8 cellular contexts compared by ENCODE assay signal in the genomic region with DNA sequence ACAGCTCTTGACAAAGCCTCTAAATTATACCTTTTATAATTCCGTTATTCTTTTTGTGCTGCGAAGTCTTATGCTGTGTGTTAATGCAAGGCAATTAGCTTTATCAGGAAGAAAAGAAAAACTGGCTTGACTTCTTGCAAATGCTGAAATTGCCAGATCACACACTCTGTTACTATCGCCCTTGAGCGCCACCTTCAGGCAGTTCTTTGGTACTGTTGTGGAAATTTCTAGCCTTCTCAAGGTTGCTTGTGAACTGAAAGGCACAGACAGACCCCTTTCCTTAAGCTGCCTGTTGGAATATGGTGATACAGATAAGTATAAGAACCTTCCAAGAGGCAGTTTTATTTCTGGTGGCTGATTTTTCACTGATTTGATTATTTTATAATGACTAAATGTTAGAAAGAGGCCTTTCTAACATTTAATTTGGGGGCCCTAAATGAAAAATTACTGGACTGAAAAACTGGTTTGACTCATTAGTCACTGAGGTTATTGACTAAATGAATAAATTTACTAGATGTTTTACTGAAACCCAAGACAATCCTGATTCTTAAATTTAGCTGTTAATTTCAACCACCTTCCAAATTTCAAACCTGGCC.
DNase-seq lines count a peak whose midpoint lies in the region; ATAC-seq and TF ChIP-seq lines count a peak whose summit lies in the region.

No MANE protein-coding gene starts in this region.

- peak; percentile 27 to 88 (median 82); a peak in 5 of 6 replicates for TF ChIP-seq CTCF in HCT116 (IDR thresholded peaks at IDR 0.05 in 2 of 3, conservative IDR thresholded peaks at IDR 0.05 in 1 of 3; ENCODE audit: borderline replicate concordance in 1 of 3, insufficient read depth in 1 of 3, low read depth in 2 of 3, low read length in 2 of 3)

- no peaks in the 10 kb centered on the region for H3K9me2 ChIP-seq in HCT116 (ENCODE audit: insufficient read depth)

- TF ChIP-seq RAD21 in HCT116 (IDR thresholded peaks at IDR 0.05; ENCODE audit: low read depth), result peak; percentile 43

- DNase-seq in Daoy (ENCODE audit: low read depth) (peak; percentile 67), HCT116 (ENCODE audit: low read depth, low spot score) (peak; percentile 61), NCI-H1930 (lab: John Stamatoyannopoulos, UW) (peak; percentile 13 to 17), cerebellar cortex (ENCODE audit: low spot score) (peak; percentile 83), left kidney (ENCODE audit: low read depth, low spot score) (peak; percentile 91), GM19240 (ENCODE audit: insufficient read length, low spot score) (no peak)
- DNase-seq in activated CD4-positive, CD25-positive, alpha-beta regulatory T cell treated with anti-CD3 and anti-CD28 coated beads, Interleukin-2, amount 50 U/mL, for 72 hours, result peak; percentile 78
- DNase-seq in stimulated activated CD4-positive, alpha-beta T cell treated with anti-CD3 and anti-CD28 coated beads, TNF-alpha, amount 100 ng/mL, for 1 hour (ENCODE audit: low read depth in 3 of 3, low spot score in 1 of 3), result peak in 2 of 3 donors; percentile 62 to 69

- H4K20me1 ChIP-seq in HCT116 (ENCODE audit: insufficient read depth), result no peaks in the 10 kb centered on the region

- BruUV-seq in HCT116 (replicated peaks; lab: Mats Ljungman, UMichigan), result no TSS peak

- no peak overlapping the region for H2AFZ ChIP-seq in HCT116 (ENCODE audit: low read depth, low read length, poor library complexity, severe bottlenecking)

- no peaks in the 10 kb centered on the region for H3K36me3 ChIP-seq in HCT116 (ENCODE audit: control insufficient read depth in 1 of 2, insufficient read depth in 2 of 2, low read length in 2 of 2)

- peak; percentile 82 for ATAC-seq in HCT116

- no peak overlapping the region for H3K9ac ChIP-seq in HCT116 (ENCODE audit: low read length)

- H3K79me2 ChIP-seq in HCT116 (ENCODE audit: insufficient read depth, low read length), result no peaks in the 10 kb centered on the region

- CTCF ChIA-PET in HCT116 (lab: Charles Lee), result interaction anchor here (0.7 to 4.5 kb wide), 18 partner anchors 8 to 700 kb away, joined by 3 to 38 read pairs (median 4); a partner anchor contains a TSS

- no peak overlapping the region for H3K27ac ChIP-seq in HCT116 (ENCODE audit: low read depth, low read length)

- RAD21 ChIA-PET in HCT116 (lab: Charles Lee; ENCODE audit: low non-redundant PET in 1 of 2, low total read pairs in 2 of 2, uncharacterized antibody in 2 of 2, unreplicated experiment in 2 of 2), result interaction anchor here in 1 of 2 experiments (0.5 kb wide), 1 partner anchor 214 kb away, joined by 3 read pairs; no protein-coding TSS in a partner anchor

- no peaks in the 10 kb centered on the region for H3K9me3 ChIP-seq in HCT116 (ENCODE audit: control insufficient read depth in 1 of 2, insufficient read depth in 1 of 2, low read depth in 1 of 2, low read length in 2 of 2)

- H3K4me2 ChIP-seq in HCT116 (ENCODE audit: low read length), result no peak overlapping the region

- H3K4me1 ChIP-seq in HCT116 (ENCODE audit: control insufficient read depth in 1 of 2, insufficient read depth in 2 of 2, low read length in 2 of 2), result peaks cover 0 to 10% of the 10 kb centered on the region in 2 experiments; a peak in 1 of 4 replicates

- H3K27me3 ChIP-seq in HCT116 (ENCODE audit: insufficient read depth, low read length), result no peaks in the 10 kb centered on the region

- POLR2A ChIA-PET in HCT116 (lab: Charles Lee), result interaction anchor here (1.1 kb wide), 1 partner anchor 250 kb away, joined by 3 read pairs; no protein-coding TSS in a partner anchor

- intact Hi-C loops in HCT116 (cut with micrococcal nuclease), result loop anchor here (1.0 to 5.0 kb wide), 2 partner anchors 217 to 694 kb away; no protein-coding TSS in a partner anchor

- TF ChIP-seq POLR2A in HCT116 (IDR thresholded peaks at IDR 0.05; ENCODE audit: borderline replicate concordance, extremely low read depth, insufficient read depth, insufficient read length), result no peak

- H3K4me3 ChIP-seq in HCT116 (replicated peaks in 1 of 2; ENCODE audit: low read depth in 1 of 2, low read length in 2 of 2), result no peak overlapping the region

TF ChIP-seq in HCT116, 20 proteins besides CTCF, POLR2A, EP300 and RAD21:
- TF ChIP-seq CEBPB (IDR thresholded peaks at IDR 0.05; ENCODE audit: low read depth) (no peak), EZH2phosphoT487 (IDR thresholded peaks at IDR 0.05; ENCODE audit: borderline replicate concordance) (no peak), CBX3 (IDR thresholded peaks at IDR 0.05; ENCODE audit: low read depth) (no peak), FOSL1 (IDR thresholded peaks at IDR 0.05; ENCODE audit: low read depth) (no peak), ZFX (IDR thresholded peaks at IDR 0.05) (no peak), TCF7L2 (IDR thresholded peaks at IDR 0.05; ENCODE audit: borderline replicate concordance, extremely low read depth, insufficient read depth, insufficient read length) (no peak), JUND (IDR thresholded peaks at IDR 0.05) (no peak)
